ENCODE assay signal across 11 cellular contexts in the genomic region with DNA sequence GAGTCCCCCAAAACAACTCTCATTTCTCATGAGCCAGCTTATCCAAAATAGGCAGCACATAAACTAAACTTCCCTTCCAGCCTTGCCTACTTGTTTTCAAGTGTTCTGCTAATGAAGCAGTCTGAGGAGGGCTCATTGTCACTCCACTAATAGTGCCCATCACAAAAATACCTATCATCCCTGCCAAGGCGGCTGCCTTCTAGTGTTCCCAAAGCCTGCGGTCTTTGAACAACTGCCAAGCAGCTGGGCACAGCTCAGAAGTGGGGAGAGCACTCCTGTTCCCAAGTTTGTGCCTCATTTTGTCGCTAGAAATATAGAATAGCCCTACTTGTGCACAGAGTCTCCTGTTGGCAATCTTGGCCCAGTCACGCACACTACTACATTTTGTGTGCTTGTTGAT. TPM values are rescaled to one million over a fixed set of nuclear protein-coding genes. Genes with fewer than 3 reads are reported as not detected.
"Had no signal": no experiment of that assay in that cellular context is flagged by ENCODE, and none has a peak within 500 bp of the region (broad histone marks: within the 10 kb centered on the region; RNA-seq: fewer than 3 reads in every experiment).

No MANE protein-coding gene starts in this region.

- H3K4me1 ChIP-seq: body of pancreas, vagina had no signal

- DNase-seq: activated CD4-positive, alpha-beta T cell treated with anti-CD3 and anti-CD28 coated beads, Interleukin-2, amount 10 ng/mL, durations not matched to agents 24 days and 14 days; activated naive CD4-positive, alpha-beta T cell treated with anti-CD3 and anti-CD28 coated beads, Interleukin-2, amount 10 ng/mL, durations not matched to agents 7 days and 5 days; adrenal gland; body of pancreas; effector memory CD8-positive, alpha-beta T cell; immature natural killer cell; small intestine; T-helper 1 cell had no signal

- ATAC-seq: body of pancreas; effector memory CD8-positive, alpha-beta T cell; natural killer cell treated with Interleukin-12 subunit alpha and Interleukin-12 subunit beta and Interleukin-15 and Interleukin-18, amount 100 ng/mL, for 72 hours had no signal

- H3K4me3 ChIP-seq: adrenal gland, body of pancreas, vagina had no signal

- H3K36me3 ChIP-seq: adrenal gland, vagina had no signal

- H3K9me3 ChIP-seq: adrenal gland, body of pancreas, vagina had no signal

- H3K27ac ChIP-seq: adrenal gland, body of pancreas, epithelial cell of prostate, vagina had no signal

- H3K27me3 ChIP-seq: adrenal gland, body of pancreas, vagina had no signal

RNA-seq across cellular contexts. Expression of gene DTNA, which starts 50.3 kb away (rescaled TPM):
- total RNA-seq: activated CD4-positive, alpha-beta T cell treated with anti-CD3 and anti-CD28 coated beads, Interleukin-2, amount 10 ng/mL, durations not matched to agents 24 days and 14 days; natural killer cell treated with Interleukin-12 subunit alpha and Interleukin-12 subunit beta and Interleukin-15 and Interleukin-18, amount 100 ng/mL, for 72 hours had no signal
